Comparison of ENCODE assay signal across 1 cellular context in genomic region chr3:47475029-47475569, GRCh38.
TF ChIP-seq lines count a peak whose summit lies in the region.

No MANE protein-coding gene starts in this region.

TF ChIP-seq in GM23338, 12 proteins besides CTCF, POLR2A, EP300 and RAD21 (continued from another document):
- TF ChIP-seq ZNF462 (CRISPR knock-in tag; IDR thresholded peaks at IDR 0.05) (no peak), ETS1 (IDR thresholded peaks at IDR 0.05) (no peak)
